In genomic region chr7:4820405-4820967, GRCh38 we compare ENCODE assay signal across 11 cellular contexts. TPM values are rescaled to one million over a fixed set of nuclear protein-coding genes. Genes with fewer than 3 reads are reported as not detected.
"Had no signal": no experiment of that assay in that cellular context is flagged by ENCODE, and none has a peak within 500 bp of the region (broad histone marks: within the 10 kb centered on the region; RNA-seq: fewer than 3 reads in every experiment).

No MANE protein-coding gene starts in this region.

- H3K4me3 ChIP-seq: tibial nerve had no signal

- H3K9me3 ChIP-seq: tibial nerve had no signal

- H3K27me3 ChIP-seq: tibial nerve had no signal

- ATAC-seq: effector memory CD8-positive, alpha-beta T cell; T-helper 17 cell had no signal

- DNase-seq: activated B cell treated with CpG ODN at 0.5 μM for 24 hours; activated CD4-positive, alpha-beta T cell treated with anti-CD3 and anti-CD28 coated beads, Interleukin-2, amount 50 U/mL, for 1 hour; activated naive CD4-positive, alpha-beta T cell treated with anti-CD3 and anti-CD28 coated beads, Interleukin-2, amount 50 U/mL, for 16 hours; activated T-cell treated with anti-CD3 and anti-CD28 coated beads for 4 hours; effector memory CD8-positive, alpha-beta T cell; mesendoderm; T-helper 17 cell had no signal

RNA-seq across cellular contexts. Expression of gene PAPOLB, which starts 41.3 kb away (rescaled TPM):
- total RNA-seq: activated CD8-positive, alpha-beta memory T cell treated with anti-CD3 and anti-CD28 coated beads for 36 hours; activated T-helper 2 cell treated with anti-CD3 and anti-CD28 coated beads, Interferon-gamma antibody, Interleukin-2, Interleukin-4, amounts not matched to agents 10 μg/mL and 5 μg/mL and 100 μg/mL, durations not matched to agents 14 hours and 24 hours and 36 hours; epithelial cell of proximal tubule; T-helper 17 cell had no signal
